1 cellular context compared by ENCODE assay signal in genomic region chr18:31497711-31498449, GRCh38.
TF ChIP-seq lines count a peak whose summit lies in the region.

DSG2 (plus strand) TSS chr18:31498177; CDS start chr18:31498252, 75 bp downstream.

TF ChIP-seq in GM12878, 131 proteins besides CTCF, POLR2A, EP300 and RAD21 (continued from another document):
- TF ChIP-seq NKRF (conservative IDR thresholded peaks at IDR 0.05) = 0 out of 2 replicates have a peak, but pooled peaks have one; percentile 11
- TF ChIP-seq SRF (IDR thresholded peaks at IDR 0.05; ENCODE audit: low read depth in 2 of 2, low read length in 2 of 2) = no peak
- TF ChIP-seq ZNF592 (IDR thresholded peaks at IDR 0.05) = no peak
- TF ChIP-seq CUX1 (IDR thresholded peaks at IDR 0.05; ENCODE audit: insufficient replicate concordance, low read depth, low read length) = no peak
- TF ChIP-seq NFYA (IDR thresholded peaks at IDR 0.05; ENCODE audit: borderline replicate concordance, low read depth, low read length) = no peak
- TF ChIP-seq BACH1 (IDR thresholded peaks at IDR 0.05; ENCODE audit: borderline replicate concordance) = peak; percentile 55; the same call in 1 of the 2 replicates
- peak; percentile 32; the same call in 1 of the 2 replicates for TF ChIP-seq NR2F1 (conservative IDR thresholded peaks at IDR 0.05)
- TF ChIP-seq ZNF274 (IDR thresholded peaks at IDR 0.05; ENCODE audit: insufficient read depth, insufficient read length) = no peak
- TF ChIP-seq GATAD2B (conservative IDR thresholded peaks at IDR 0.05; ENCODE audit: low read depth) = peak; percentile 60; the same call in 1 of the 2 replicates
- TF ChIP-seq PAX5 (IDR thresholded peaks at IDR 0.05; ENCODE audit: borderline replicate concordance, low read depth, low read length) = no peak
- TF ChIP-seq MYC (IDR thresholded peaks at IDR 0.05; ENCODE audit: insufficient read depth, insufficient read length, insufficient replicate concordance, low read length, severe bottlenecking) = peak; percentile 52
- no peak for TF ChIP-seq MEF2A (IDR thresholded peaks at IDR 0.05; ENCODE audit: insufficient read depth, low read depth, low read length)
- TF ChIP-seq E4F1 (IDR thresholded peaks at IDR 0.05; ENCODE audit: borderline replicate concordance, partially characterized antibody) = no peak
- TF ChIP-seq YY1 (IDR thresholded peaks at IDR 0.05; ENCODE audit: low read depth, low read length) = peak; percentile 67
- TF ChIP-seq LARP7 (IDR thresholded peaks at IDR 0.05) = peak; percentile 54; the same call in 1 of the 2 replicates
- peak; percentile 64; the same call in 1 of the 2 replicates for TF ChIP-seq TAF1 (IDR thresholded peaks at IDR 0.05; ENCODE audit: borderline replicate concordance, low read depth, low read length)
- no peak for TF ChIP-seq STAT1 (conservative IDR thresholded peaks at IDR 0.05)
- TF ChIP-seq RB1 (IDR thresholded peaks at IDR 0.05; ENCODE audit: borderline replicate concordance) = no peak
- TF ChIP-seq CBX5 (IDR thresholded peaks at IDR 0.05; ENCODE audit: low read depth) = 0 out of 2 replicates have a peak, but pooled peaks have one; percentile 8
- TF ChIP-seq USF2 (IDR thresholded peaks at IDR 0.05; ENCODE audit: borderline replicate concordance, low read depth, low read length) = no peak
- no peak for TF ChIP-seq ESRRA (IDR thresholded peaks at IDR 0.05; ENCODE audit: low read length)
- peak; percentile 4; the same call in 1 of the 2 replicates for TF ChIP-seq TCF12 (IDR thresholded peaks at IDR 0.05; ENCODE audit: low read depth, low read length)
- TF ChIP-seq DPF2 (IDR thresholded peaks at IDR 0.05) = peak; percentile 78
- TF ChIP-seq KLF5 (IDR thresholded peaks at IDR 0.05; ENCODE audit: partially characterized antibody) = no peak
- TF ChIP-seq BHLHE40 (IDR thresholded peaks at IDR 0.05; ENCODE audit: borderline replicate concordance in 1 of 2, low read depth in 2 of 2, low read length in 1 of 2) = peak in 1 of 2 experiments; percentile 29; a peak in 1 of 4 replicates
- TF ChIP-seq POLR2AphosphoS5 (IDR thresholded peaks at IDR 0.05; ENCODE audit: low read length) = peak; percentile 81
- TF ChIP-seq CHD4 (IDR thresholded peaks at IDR 0.05) = no peak
- no peak for TF ChIP-seq CBX3 (IDR thresholded peaks at IDR 0.05; ENCODE audit: borderline replicate concordance, low read depth)
- no peak for TF ChIP-seq JUNB (IDR thresholded peaks at IDR 0.05)
- TF ChIP-seq MEF2B (IDR thresholded peaks at IDR 0.05; ENCODE audit: partially characterized antibody, poor library complexity, severe bottlenecking) = no peak
- 0 out of 2 replicates have a peak, but pooled peaks have one; percentile 18 for TF ChIP-seq CHD1 (IDR thresholded peaks at IDR 0.05; ENCODE audit: low read depth, low read length)
- TF ChIP-seq ZNF687 (IDR thresholded peaks at IDR 0.05) = peak; percentile 68
- peak; percentile 81 for TF ChIP-seq IKZF1 (conservative IDR thresholded peaks at IDR 0.05)
- TF ChIP-seq SIN3A (IDR thresholded peaks at IDR 0.05; ENCODE audit: low read depth, low read length) = 0 out of 2 replicates have a peak, but pooled peaks have one; percentile 28
- no peak for TF ChIP-seq CEBPB (IDR thresholded peaks at IDR 0.05; ENCODE audit: borderline replicate concordance in 1 of 2, low read depth in 2 of 2, low read length in 2 of 2)
- 0 out of 2 replicates have a peak, but pooled peaks have one; percentile 14 for TF ChIP-seq SMARCA5 (IDR thresholded peaks at IDR 0.05)
- TF ChIP-seq ZBTB33 (IDR thresholded peaks at IDR 0.05) = no peak
- TF ChIP-seq HDAC6 (IDR thresholded peaks at IDR 0.05; ENCODE audit: unreplicated experiment) = peak; percentile 36
